In the genomic region with DNA sequence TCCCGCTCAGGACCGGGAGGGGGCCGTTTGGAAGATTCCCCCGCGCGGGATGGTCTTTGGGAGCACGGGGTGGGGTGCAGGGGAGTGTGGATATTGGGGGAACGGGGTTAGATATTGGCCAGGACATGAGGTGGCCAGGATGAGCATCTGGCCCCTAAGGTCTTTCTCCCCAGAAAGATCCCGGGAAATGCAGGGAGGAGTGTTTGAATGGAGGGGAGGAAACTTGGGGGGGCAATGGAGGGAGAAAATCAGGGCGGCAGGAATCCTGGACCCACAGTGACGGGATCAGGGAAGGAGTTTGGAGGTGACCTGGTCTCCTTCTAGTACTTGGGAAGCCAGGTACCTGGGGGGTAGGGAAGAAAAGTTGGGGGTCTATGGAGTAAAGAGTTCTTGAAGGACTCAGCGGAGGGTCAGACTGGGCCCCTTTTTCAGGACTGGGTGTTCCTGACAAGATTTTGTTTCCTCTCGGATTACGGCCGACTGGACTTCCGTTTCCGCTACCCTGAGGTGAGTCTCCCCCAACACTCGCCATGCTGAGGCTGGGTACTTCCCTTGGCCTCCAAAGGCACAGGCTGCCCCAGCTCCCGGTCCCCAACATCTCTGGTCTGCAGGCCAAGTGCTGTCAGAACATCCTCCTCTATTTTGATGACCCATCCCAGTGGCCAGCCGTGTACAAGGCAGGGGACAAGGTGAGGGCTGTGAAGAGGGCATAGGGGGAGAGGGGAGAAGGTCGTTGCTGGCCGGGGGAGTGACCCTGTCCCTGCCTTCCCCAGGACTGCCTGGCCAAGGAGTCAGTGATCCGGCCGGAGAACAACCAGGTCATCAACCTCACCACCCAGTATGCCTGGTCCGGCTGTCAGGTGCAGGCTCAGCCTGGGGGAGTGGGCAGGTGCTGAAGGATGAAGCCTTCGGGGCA, we compare ENCODE assay signal across 1 cellular context.
TF ChIP-seq lines count a peak whose summit lies in the region.

No MANE protein-coding gene starts in this region.

TF ChIP-seq in WTC11, 78 proteins besides CTCF, POLR2A, EP300 and RAD21 (continued from another document):
- TF ChIP-seq, protein P1, sequence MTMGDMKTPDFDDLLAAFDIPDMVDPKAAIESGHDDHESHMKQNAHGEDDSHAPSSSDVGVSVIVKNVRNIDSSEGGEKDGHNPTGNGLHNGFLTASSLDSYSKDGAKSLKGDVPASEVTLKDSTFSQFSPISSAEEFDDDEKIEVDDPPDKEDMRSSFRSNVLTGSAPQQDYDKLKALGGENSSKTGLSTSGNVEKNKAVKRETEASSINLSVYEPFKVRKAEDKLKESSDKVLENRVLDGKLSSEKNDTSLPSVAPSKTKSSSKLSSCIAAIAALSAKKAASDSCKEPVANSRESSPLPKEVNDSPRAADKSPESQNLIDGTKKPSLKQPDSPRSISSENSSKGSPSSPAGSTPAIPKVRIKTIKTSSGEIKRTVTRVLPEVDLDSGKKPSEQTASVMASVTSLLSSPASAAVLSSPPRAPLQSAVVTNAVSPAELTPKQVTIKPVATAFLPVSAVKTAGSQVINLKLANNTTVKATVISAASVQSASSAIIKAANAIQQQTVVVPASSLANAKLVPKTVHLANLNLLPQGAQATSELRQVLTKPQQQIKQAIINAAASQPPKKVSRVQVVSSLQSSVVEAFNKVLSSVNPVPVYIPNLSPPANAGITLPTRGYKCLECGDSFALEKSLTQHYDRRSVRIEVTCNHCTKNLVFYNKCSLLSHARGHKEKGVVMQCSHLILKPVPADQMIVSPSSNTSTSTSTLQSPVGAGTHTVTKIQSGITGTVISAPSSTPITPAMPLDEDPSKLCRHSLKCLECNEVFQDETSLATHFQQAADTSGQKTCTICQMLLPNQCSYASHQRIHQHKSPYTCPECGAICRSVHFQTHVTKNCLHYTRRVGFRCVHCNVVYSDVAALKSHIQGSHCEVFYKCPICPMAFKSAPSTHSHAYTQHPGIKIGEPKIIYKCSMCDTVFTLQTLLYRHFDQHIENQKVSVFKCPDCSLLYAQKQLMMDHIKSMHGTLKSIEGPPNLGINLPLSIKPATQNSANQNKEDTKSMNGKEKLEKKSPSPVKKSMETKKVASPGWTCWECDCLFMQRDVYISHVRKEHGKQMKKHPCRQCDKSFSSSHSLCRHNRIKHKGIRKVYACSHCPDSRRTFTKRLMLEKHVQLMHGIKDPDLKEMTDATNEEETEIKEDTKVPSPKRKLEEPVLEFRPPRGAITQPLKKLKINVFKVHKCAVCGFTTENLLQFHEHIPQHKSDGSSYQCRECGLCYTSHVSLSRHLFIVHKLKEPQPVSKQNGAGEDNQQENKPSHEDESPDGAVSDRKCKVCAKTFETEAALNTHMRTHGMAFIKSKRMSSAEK (CRISPR knock-in tag; IDR thresholded peaks at IDR 0.05; ENCODE audit: borderline replicate concordance): no peak
- no peak for TF ChIP-seq NFYB (CRISPR knock-in tag; conservative IDR thresholded peaks at IDR 0.05; ENCODE audit: low read depth)
- TF ChIP-seq JAZF1 (CRISPR knock-in tag; IDR thresholded peaks at IDR 0.05): no peak
- TF ChIP-seq CREM (CRISPR knock-in tag; IDR thresholded peaks at IDR 0.05): no peak
- no peak for TF ChIP-seq AFF4 (CRISPR knock-in tag; IDR thresholded peaks at IDR 0.05; ENCODE audit: borderline replicate concordance)
- no peak for TF ChIP-seq SOX15 (CRISPR knock-in tag; IDR thresholded peaks at IDR 0.05)
- TF ChIP-seq, protein P2, sequence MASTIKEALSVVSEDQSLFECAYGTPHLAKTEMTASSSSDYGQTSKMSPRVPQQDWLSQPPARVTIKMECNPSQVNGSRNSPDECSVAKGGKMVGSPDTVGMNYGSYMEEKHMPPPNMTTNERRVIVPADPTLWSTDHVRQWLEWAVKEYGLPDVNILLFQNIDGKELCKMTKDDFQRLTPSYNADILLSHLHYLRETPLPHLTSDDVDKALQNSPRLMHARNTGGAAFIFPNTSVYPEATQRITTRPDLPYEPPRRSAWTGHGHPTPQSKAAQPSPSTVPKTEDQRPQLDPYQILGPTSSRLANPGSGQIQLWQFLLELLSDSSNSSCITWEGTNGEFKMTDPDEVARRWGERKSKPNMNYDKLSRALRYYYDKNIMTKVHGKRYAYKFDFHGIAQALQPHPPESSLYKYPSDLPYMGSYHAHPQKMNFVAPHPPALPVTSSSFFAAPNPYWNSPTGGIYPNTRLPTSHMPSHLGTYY (CRISPR knock-in tag; IDR thresholded peaks at IDR 0.05): no peak
- no peak for TF ChIP-seq PREB (CRISPR knock-in tag; IDR thresholded peaks at IDR 0.05; ENCODE audit: borderline replicate concordance)
- TF ChIP-seq TEAD1 (CRISPR knock-in tag; IDR thresholded peaks at IDR 0.05): no peak
- TF ChIP-seq, protein P3, sequence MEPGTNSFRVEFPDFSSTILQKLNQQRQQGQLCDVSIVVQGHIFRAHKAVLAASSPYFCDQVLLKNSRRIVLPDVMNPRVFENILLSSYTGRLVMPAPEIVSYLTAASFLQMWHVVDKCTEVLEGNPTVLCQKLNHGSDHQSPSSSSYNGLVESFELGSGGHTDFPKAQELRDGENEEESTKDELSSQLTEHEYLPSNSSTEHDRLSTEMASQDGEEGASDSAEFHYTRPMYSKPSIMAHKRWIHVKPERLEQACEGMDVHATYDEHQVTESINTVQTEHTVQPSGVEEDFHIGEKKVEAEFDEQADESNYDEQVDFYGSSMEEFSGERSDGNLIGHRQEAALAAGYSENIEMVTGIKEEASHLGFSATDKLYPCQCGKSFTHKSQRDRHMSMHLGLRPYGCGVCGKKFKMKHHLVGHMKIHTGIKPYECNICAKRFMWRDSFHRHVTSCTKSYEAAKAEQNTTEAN (CRISPR knock-in tag; IDR thresholded peaks at IDR 0.05): no peak
- no peak for TF ChIP-seq E2F5 (CRISPR knock-in tag; IDR thresholded peaks at IDR 0.05)
- TF ChIP-seq ETV6 (CRISPR knock-in tag; IDR thresholded peaks at IDR 0.05): no peak
- no peak for TF ChIP-seq NR3C1 (CRISPR knock-in tag; conservative IDR thresholded peaks at IDR 0.05; ENCODE audit: low read depth)
- TF ChIP-seq, protein P4, sequence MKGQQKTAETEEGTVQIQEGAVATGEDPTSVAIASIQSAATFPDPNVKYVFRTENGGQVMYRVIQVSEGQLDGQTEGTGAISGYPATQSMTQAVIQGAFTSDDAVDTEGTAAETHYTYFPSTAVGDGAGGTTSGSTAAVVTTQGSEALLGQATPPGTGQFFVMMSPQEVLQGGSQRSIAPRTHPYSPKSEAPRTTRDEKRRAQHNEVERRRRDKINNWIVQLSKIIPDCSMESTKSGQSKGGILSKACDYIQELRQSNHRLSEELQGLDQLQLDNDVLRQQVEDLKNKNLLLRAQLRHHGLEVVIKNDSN (CRISPR knock-in tag; IDR thresholded peaks at IDR 0.05): no peak
- TF ChIP-seq, protein P5, sequence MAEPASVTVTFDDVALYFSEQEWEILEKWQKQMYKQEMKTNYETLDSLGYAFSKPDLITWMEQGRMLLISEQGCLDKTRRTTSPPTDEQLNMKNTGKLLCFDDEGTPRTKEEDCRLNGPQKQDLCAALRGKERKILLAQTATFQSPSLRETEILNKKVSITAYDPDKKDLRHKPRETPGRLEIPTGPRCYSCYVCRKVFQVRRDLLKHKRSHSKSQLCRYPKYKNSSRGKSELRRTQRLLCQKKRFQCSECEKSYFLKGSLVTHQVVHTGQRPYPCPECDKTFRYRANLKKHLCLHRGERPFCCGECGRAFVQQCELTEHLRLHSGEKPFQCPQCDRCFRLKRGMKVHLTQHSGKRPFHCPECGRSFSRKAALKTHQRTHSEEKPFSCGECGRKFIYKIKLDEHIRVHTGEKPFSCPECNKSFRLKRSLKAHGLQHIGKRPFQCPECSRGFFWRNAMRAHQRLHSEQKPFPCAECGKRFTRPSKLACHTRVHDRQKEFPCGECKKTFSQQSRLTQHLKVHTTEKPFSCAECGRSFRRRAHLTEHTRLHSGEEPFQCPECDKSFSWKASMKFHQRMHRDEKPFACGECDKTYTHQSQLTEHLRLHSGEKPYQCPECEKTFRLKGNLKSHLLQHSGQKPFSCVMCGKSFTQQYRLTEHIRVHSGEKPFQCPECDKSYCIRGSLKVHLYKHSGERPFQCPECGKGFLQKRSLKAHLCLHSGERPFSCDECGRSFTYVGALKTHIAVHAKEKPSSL (CRISPR knock-in tag; conservative IDR thresholded peaks at IDR 0.05): no peak
- no peak for TF ChIP-seq GABPB1 (CRISPR knock-in tag; IDR thresholded peaks at IDR 0.05)
- no peak for TF ChIP-seq PRDM15 (CRISPR knock-in tag; IDR thresholded peaks at IDR 0.05)
